Comparison of ENCODE assay signal across 19 cellular contexts in the genomic region with DNA sequence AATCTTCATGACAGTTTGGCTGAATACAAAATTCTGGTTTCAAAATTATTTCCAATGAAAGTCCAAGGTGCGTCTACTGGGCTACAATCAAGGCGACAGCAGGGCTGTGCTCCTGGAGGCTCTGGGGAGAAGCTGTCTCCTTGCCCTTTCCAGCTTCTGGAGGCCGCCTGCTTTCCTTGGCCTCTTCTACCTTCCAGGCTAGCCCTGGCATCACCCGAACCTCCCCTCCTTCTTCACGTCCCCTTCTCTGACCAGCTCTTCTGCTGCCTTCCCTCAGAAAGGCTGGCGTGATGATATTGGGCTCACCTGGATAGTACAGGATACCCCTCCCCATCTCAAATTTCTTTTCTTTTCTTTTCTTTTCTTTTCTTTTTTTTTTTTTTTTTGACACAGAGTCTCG.
"Had no signal": no experiment of that assay in that cellular context is flagged by ENCODE, and none has a peak within 500 bp of the region (broad histone marks: within the 10 kb centered on the region; RNA-seq: fewer than 3 reads in every experiment).

No MANE protein-coding gene starts in this region.

- DNase-seq: KBM-7, NCI-H1092, NCI-H1105 treated with DMSO at 0.1 percent for 48 hours, NCI-H1436, NCI-H187, NCI-H2029, NCI-H2081 treated with DMSO at 0.1 percent for 48 hours, NCI-H2171, NCI-H226, NCI-H446, NCI-H510A, NCI-H524 treated with DMSO at 0.1 percent for 48 hours, NCI-H69, NCI-H774, Right ventricle myocardium superior, RPMI8226, SIG-M5 had no signal

- H3K36me3 ChIP-seq: SJSA1 had no signal

- H3K4me1 ChIP-seq: SJSA1 had no signal

- H3K4me3 ChIP-seq: SJSA1, SK-N-MC had no signal

- H3K27ac ChIP-seq: SJSA1, SK-N-MC had no signal

- H3K27me3 ChIP-seq: SJSA1 had no signal

- H3K9me3 ChIP-seq: SJSA1 had no signal
